Comparison of ENCODE assay signal across 1 cellular context in the genomic region with DNA sequence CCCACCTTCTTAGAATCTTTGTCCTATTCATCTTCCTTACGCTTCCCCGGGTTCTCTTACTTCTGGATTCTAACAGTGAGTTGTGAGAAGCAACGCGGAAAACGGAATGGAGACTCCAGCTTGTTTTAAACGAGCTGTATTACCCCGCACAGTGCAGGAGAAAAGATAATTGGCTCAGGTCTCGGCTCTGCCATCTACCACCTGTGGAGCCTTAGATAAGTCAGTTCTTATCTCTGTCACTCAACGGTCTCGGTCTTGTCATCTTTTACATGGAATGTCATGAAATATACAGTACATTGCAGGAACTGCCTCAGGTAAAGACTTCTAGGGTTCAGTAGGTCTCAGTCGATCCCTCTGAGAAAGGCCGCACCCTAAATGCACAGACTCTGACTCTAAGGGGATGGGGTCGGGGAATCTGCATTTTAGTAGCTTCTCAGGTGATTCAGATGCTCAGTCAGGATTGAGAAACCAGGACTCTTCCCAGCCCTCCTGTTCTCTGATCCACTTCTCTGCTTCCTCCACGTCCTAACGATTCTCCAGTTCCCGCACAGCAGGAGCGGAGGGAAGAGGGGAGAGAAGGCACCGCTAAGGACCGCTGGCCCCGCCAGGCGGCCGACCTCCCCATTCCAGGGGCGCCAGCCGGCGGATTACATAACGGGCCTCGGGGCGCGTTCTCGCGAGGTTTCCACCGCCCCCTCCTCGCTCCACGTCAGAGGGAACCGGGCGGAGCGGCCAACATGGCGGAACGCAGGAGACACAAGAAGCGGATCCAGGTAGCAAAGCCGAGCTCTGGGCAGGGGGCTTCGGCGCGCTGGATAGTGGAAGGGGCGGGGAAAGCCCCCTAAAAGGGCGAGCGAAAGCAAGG.
TF ChIP-seq lines count a peak whose summit lies in the region.

A gene with protein sequence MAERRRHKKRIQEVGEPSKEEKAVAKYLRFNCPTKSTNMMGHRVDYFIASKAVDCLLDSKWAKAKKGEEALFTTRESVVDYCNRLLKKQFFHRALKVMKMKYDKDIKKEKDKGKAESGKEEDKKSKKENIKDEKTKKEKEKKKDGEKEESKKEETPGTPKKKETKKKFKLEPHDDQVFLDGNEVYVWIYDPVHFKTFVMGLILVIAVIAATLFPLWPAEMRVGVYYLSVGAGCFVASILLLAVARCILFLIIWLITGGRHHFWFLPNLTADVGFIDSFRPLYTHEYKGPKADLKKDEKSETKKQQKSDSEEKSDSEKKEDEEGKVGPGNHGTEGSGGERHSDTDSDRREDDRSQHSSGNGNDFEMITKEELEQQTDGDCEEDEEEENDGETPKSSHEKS (plus strand): TSS at position 722 of the 865 bp plus-strand sequence. CDS start 16 bp downstream, at position 738.

TF ChIP-seq in K562, 482 proteins besides CTCF, POLR2A, EP300 and RAD21 (continued from another document and continues in another):
- TF ChIP-seq, protein P1, sequence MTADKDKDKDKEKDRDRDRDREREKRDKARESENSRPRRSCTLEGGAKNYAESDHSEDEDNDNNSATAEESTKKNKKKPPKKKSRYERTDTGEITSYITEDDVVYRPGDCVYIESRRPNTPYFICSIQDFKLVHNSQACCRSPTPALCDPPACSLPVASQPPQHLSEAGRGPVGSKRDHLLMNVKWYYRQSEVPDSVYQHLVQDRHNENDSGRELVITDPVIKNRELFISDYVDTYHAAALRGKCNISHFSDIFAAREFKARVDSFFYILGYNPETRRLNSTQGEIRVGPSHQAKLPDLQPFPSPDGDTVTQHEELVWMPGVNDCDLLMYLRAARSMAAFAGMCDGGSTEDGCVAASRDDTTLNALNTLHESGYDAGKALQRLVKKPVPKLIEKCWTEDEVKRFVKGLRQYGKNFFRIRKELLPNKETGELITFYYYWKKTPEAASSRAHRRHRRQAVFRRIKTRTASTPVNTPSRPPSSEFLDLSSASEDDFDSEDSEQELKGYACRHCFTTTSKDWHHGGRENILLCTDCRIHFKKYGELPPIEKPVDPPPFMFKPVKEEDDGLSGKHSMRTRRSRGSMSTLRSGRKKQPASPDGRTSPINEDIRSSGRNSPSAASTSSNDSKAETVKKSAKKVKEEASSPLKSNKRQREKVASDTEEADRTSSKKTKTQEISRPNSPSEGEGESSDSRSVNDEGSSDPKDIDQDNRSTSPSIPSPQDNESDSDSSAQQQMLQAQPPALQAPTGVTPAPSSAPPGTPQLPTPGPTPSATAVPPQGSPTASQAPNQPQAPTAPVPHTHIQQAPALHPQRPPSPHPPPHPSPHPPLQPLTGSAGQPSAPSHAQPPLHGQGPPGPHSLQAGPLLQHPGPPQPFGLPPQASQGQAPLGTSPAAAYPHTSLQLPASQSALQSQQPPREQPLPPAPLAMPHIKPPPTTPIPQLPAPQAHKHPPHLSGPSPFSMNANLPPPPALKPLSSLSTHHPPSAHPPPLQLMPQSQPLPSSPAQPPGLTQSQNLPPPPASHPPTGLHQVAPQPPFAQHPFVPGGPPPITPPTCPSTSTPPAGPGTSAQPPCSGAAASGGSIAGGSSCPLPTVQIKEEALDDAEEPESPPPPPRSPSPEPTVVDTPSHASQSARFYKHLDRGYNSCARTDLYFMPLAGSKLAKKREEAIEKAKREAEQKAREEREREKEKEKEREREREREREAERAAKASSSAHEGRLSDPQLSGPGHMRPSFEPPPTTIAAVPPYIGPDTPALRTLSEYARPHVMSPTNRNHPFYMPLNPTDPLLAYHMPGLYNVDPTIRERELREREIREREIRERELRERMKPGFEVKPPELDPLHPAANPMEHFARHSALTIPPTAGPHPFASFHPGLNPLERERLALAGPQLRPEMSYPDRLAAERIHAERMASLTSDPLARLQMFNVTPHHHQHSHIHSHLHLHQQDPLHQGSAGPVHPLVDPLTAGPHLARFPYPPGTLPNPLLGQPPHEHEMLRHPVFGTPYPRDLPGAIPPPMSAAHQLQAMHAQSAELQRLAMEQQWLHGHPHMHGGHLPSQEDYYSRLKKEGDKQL (CRISPR knock-in tag; IDR thresholded peaks at IDR 0.05; ENCODE audit: borderline replicate concordance): no peak
- TF ChIP-seq ETV6 (IDR thresholded peaks at IDR 0.05; ENCODE audit: borderline replicate concordance in 1 of 2, low read depth in 2 of 2, low read length in 1 of 2): no peak
- no peak for TF ChIP-seq ETV6 (CRISPR knock-in tag; IDR thresholded peaks at IDR 0.05; ENCODE audit: borderline replicate concordance)
- no peak for TF ChIP-seq ZFP30 (CRISPR knock-in tag; IDR thresholded peaks at IDR 0.05; ENCODE audit: borderline replicate concordance)
- TF ChIP-seq, protein P2, sequence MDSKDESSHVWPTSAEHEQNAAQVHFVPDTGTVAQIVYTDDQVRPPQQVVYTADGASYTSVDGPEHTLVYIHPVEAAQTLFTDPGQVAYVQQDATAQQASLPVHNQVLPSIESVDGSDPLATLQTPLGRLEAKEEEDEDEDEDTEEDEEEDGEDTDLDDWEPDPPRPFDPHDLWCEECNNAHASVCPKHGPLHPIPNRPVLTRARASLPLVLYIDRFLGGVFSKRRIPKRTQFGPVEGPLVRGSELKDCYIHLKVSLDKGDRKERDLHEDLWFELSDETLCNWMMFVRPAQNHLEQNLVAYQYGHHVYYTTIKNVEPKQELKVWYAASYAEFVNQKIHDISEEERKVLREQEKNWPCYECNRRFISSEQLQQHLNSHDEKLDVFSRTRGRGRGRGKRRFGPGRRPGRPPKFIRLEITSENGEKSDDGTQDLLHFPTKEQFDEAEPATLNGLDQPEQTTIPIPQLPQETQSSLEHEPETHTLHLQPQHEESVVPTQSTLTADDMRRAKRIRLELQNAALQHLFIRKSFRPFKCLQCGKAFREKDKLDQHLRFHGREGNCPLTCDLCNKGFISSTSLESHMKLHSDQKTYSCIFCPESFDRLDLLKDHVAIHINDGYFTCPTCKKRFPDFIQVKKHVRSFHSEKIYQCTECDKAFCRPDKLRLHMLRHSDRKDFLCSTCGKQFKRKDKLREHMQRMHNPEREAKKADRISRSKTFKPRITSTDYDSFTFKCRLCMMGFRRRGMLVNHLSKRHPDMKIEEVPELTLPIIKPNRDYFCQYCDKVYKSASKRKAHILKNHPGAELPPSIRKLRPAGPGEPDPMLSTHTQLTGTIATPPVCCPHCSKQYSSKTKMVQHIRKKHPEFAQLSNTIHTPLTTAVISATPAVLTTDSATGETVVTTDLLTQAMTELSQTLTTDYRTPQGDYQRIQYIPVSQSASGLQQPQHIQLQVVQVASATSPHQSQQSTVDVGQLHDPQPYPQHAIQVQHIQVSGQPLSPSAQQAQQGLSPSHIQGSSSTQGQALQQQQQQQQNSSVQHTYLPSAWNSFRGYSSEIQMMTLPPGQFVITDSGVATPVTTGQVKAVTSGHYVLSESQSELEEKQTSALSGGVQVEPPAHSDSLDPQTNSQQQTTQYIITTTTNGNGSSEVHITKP (IDR thresholded peaks at IDR 0.05; ENCODE audit: partially characterized antibody): no peak
- TF ChIP-seq, protein P3, sequence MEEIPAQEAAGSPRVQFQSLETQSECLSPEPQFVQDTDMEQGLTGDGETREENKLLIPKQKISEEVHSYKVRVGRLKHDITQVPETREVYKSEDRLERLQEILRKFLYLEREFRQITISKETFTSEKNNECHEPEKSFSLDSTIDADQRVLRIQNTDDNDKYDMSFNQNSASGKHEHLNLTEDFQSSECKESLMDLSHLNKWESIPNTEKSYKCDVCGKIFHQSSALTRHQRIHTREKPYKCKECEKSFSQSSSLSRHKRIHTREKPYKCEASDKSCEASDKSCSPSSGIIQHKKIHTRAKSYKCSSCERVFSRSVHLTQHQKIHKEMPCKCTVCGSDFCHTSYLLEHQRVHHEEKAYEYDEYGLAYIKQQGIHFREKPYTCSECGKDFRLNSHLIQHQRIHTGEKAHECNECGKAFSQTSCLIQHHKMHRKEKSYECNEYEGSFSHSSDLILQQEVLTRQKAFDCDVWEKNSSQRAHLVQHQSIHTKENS (CRISPR knock-in tag; IDR thresholded peaks at IDR 0.05): no peak
- TF ChIP-seq, protein P4, sequence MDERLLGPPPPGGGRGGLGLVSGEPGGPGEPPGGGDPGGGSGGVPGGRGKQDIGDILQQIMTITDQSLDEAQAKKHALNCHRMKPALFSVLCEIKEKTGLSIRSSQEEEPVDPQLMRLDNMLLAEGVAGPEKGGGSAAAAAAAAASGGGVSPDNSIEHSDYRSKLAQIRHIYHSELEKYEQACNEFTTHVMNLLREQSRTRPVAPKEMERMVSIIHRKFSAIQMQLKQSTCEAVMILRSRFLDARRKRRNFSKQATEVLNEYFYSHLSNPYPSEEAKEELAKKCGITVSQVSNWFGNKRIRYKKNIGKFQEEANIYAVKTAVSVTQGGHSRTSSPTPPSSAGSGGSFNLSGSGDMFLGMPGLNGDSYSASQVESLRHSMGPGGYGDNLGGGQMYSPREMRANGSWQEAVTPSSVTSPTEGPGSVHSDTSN (CRISPR knock-in tag; IDR thresholded peaks at IDR 0.05; ENCODE audit: low read depth): no peak
- TF ChIP-seq, protein P4 (tag; conservative IDR thresholded peaks at IDR 0.05; ENCODE audit: low read depth): peak; percentile 59
- no peak for TF ChIP-seq ZBED1 (IDR thresholded peaks at IDR 0.05)
- no peak for TF ChIP-seq ZNF311 (CRISPR knock-in tag; IDR thresholded peaks at IDR 0.05)
- peak in 1 of 2 experiments; percentile 66; a peak in 1 of 4 replicates for TF ChIP-seq TBL1XR1 (IDR thresholded peaks at IDR 0.05; ENCODE audit: low read length in 2 of 2)
- TF ChIP-seq, protein P5, sequence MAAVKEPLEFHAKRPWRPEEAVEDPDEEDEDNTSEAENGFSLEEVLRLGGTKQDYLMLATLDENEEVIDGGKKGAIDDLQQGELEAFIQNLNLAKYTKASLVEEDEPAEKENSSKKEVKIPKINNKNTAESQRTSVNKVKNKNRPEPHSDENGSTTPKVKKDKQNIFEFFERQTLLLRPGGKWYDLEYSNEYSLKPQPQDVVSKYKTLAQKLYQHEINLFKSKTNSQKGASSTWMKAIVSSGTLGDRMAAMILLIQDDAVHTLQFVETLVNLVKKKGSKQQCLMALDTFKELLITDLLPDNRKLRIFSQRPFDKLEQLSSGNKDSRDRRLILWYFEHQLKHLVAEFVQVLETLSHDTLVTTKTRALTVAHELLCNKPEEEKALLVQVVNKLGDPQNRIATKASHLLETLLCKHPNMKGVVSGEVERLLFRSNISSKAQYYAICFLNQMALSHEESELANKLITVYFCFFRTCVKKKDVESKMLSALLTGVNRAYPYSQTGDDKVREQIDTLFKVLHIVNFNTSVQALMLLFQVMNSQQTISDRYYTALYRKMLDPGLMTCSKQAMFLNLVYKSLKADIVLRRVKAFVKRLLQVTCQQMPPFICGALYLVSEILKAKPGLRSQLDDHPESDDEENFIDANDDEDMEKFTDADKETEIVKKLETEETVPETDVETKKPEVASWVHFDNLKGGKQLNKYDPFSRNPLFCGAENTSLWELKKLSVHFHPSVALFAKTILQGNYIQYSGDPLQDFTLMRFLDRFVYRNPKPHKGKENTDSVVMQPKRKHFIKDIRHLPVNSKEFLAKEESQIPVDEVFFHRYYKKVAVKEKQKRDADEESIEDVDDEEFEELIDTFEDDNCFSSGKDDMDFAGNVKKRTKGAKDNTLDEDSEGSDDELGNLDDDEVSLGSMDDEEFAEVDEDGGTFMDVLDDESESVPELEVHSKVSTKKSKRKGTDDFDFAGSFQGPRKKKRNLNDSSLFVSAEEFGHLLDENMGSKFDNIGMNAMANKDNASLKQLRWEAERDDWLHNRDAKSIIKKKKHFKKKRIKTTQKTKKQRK (IDR thresholded peaks at IDR 0.05; ENCODE audit: borderline replicate concordance, low read depth, low read length): no peak
- TF ChIP-seq RBM39 (optimal IDR thresholded peaks at IDR 0.05; ENCODE audit: low read depth, low read length): no peak
- no peak for TF ChIP-seq KAT2B (IDR thresholded peaks at IDR 0.05; ENCODE audit: low read depth, low read length)
- no peak for TF ChIP-seq HIVEP1 (CRISPR knock-in tag; IDR thresholded peaks at IDR 0.05)
- no peak for TF ChIP-seq ZNF384 (IDR thresholded peaks at IDR 0.05; ENCODE audit: low read depth, low read length)
- TF ChIP-seq, protein P6, sequence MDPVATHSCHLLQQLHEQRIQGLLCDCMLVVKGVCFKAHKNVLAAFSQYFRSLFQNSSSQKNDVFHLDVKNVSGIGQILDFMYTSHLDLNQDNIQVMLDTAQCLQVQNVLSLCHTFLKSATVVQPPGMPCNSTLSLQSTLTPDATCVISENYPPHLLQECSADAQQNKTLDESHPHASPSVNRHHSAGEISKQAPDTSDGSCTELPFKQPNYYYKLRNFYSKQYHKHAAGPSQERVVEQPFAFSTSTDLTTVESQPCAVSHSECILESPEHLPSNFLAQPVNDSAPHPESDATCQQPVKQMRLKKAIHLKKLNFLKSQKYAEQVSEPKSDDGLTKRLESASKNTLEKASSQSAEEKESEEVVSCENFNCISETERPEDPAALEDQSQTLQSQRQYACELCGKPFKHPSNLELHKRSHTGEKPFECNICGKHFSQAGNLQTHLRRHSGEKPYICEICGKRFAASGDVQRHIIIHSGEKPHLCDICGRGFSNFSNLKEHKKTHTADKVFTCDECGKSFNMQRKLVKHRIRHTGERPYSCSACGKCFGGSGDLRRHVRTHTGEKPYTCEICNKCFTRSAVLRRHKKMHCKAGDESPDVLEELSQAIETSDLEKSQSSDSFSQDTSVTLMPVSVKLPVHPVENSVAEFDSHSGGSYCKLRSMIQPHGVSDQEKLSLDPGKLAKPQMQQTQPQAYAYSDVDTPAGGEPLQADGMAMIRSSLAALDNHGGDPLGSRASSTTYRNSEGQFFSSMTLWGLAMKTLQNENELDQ (CRISPR knock-in tag; IDR thresholded peaks at IDR 0.05; ENCODE audit: borderline replicate concordance): peak; percentile 83; the same call in 1 of the 2 replicates
- no peak for TF ChIP-seq FOS (IDR thresholded peaks at IDR 0.05; ENCODE audit: extremely low read depth, insufficient read length)
